8 cellular contexts compared by ENCODE assay signal in the genomic region with DNA sequence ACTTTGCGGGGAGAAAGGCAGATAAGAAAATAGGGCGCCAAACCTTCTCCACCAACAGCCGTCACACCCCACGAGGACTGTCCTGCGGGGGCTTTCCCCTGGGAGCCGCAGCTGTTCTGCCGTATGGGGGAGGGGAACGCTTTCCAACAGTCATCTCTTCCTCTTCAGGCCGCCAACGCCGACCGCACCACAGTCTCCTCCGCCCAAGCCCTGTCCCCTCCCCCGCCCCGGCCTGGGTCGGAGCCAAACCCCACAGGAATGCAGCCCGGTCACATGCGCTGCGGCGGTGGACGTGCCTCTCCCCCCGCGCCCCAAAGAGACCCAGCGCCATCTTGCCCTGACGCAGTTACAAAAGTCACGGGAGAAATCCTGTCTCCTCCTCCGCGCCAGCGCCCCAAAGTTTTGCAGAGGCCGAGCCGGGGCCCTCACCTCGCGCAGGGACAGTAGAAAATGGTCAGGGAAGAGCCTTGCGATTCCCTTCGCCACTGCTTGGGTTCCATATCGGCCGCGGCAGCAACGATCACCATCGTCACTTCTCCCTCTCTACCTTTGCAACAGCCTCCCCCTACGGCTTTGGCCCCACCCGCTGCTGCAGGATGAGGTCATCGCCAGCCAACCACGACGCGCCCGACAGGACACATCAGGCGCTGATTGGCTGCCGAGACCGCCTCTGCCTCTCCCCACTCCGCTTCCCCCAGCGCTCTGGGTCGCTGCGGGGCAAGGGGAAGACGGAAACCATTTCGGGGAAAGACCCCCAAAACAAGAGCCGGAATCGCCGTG.
A peak's percentile ranks its signal among the peaks of the same experiment; 100 is the strongest.
DNase-seq lines count a peak whose midpoint lies in the region; ATAC-seq and TF ChIP-seq lines count a peak whose summit lies in the region.

No MANE protein-coding gene starts in this region.

- peaks cover 65% of the 10 kb centered on the region for H3K36me3 Mint-ChIP-seq in central memory CD8-positive, alpha-beta T cell (ENCODE audit: insufficient read depth)

- H3K4me3 Mint-ChIP-seq in central memory CD8-positive, alpha-beta T cell = peak overlapping the region; percentile 98

- no peaks in the 10 kb centered on the region for H3K9me3 Mint-ChIP-seq in central memory CD8-positive, alpha-beta T cell

- peak overlapping the region; percentile 100 for H3K27ac Mint-ChIP-seq in central memory CD8-positive, alpha-beta T cell (ENCODE audit: low read depth)

- H3K27me3 Mint-ChIP-seq in central memory CD8-positive, alpha-beta T cell = no peaks in the 10 kb centered on the region

- peak; percentile 71 for ATAC-seq in GM19025 (IDR thresholded peaks at IDR 0.05; ENCODE audit: low read depth, unreplicated experiment)
- peak; percentile 68 for ATAC-seq in HG03280 (IDR thresholded peaks at IDR 0.05; ENCODE audit: unreplicated experiment)
- peak; percentile 69 for ATAC-seq in central memory CD8-positive, alpha-beta T cell (replicated peaks; ENCODE audit: extremely low read depth, poor library complexity, severe bottlenecking)

- peaks cover 59% of the 10 kb centered on the region for H3K4me1 Mint-ChIP-seq in central memory CD8-positive, alpha-beta T cell

- TF ChIP-seq CTCF in AG09319 (IDR thresholded peaks at IDR 0.05; ENCODE audit: low read depth, low read length) = no peak

- peak; percentile 98 for DNase-seq in AG09319 (ENCODE audit: extremely low read depth, low read depth)
- DNase-seq in NCI-H345 (lab: John Stamatoyannopoulos, UW) = peak; percentile 98
- peak; percentile 98 for DNase-seq in activated CD4-positive, CD25-positive, alpha-beta regulatory T cell treated with anti-CD3 and anti-CD28 coated beads, Interleukin-2, amount 50 U/mL, for 16 hours (ENCODE audit: low read depth, low spot score)
- peak; percentile 98 to 100 for DNase-seq in central memory CD8-positive, alpha-beta T cell (ENCODE audit: low spot score in 2 of 2)
- peak; percentile 99 for DNase-seq in iris pigment epithelial cell (ENCODE audit: low read depth)
- DNase-seq in stimulated activated CD4-positive, alpha-beta T cell treated with anti-CD3 and anti-CD28 coated beads, Interleukin-12 subunit alpha, Interleukin-12 subunit beta, amount 100 ng/mL, for 24 hours (ENCODE audit: low read depth in 2 of 2) = peak; percentile 99 to 100

Comparison
In these comparisons a context has a peak if more than half of its experiments do, and no peak if none do; other contexts are left out.
1. Peak in every context shown above with its lines: DNase-seq and ATAC-seq.